ENCODE assay signal across 1 cellular context in genomic region chr17:28726396-28726911, GRCh38.
A peak's percentile ranks its signal among the peaks of the same experiment; 100 is the strongest.
TF ChIP-seq lines count a peak whose summit lies in the region.

No MANE protein-coding gene starts in this region.

TF ChIP-seq in HepG2, 621 proteins besides CTCF, POLR2A, EP300 and RAD21 (continued from another document and continues in another):
- TF ChIP-seq ZNF598 (CRISPR knock-in tag; IDR thresholded peaks at IDR 0.05; ENCODE audit: borderline replicate concordance) = no peak
- 0 out of 2 replicates have a peak, but pooled peaks have one; percentile 12 for TF ChIP-seq ZNF362 (CRISPR knock-in tag; IDR thresholded peaks at IDR 0.05; ENCODE audit: borderline replicate concordance)
- TF ChIP-seq ZNF749 (CRISPR knock-in tag; IDR thresholded peaks at IDR 0.05; ENCODE audit: borderline replicate concordance) = no peak
- TF ChIP-seq HES4 (CRISPR knock-in tag; IDR thresholded peaks at IDR 0.05; ENCODE audit: borderline replicate concordance) = no peak
- no peak for TF ChIP-seq NCOR1 (IDR thresholded peaks at IDR 0.05; ENCODE audit: borderline replicate concordance, low read length)
- 0 out of 2 replicates have a peak, but pooled peaks have one; percentile 7 for TF ChIP-seq ARID4A (CRISPR knock-in tag; IDR thresholded peaks at IDR 0.05; ENCODE audit: borderline replicate concordance)
- no peak for TF ChIP-seq IKZF5 (CRISPR knock-in tag; IDR thresholded peaks at IDR 0.05)
- TF ChIP-seq CC2D1A (CRISPR knock-in tag; IDR thresholded peaks at IDR 0.05) = no peak
- no peak for TF ChIP-seq ZSCAN25 (CRISPR knock-in tag; IDR thresholded peaks at IDR 0.05)
- 0 out of 2 replicates have a peak, but pooled peaks have one; percentile 25 for TF ChIP-seq CHCHD3 (CRISPR knock-in tag; IDR thresholded peaks at IDR 0.05)
- 0 out of 2 replicates have a peak, but pooled peaks have one; percentile 21 for TF ChIP-seq NR2C2 (CRISPR knock-in tag; IDR thresholded peaks at IDR 0.05; ENCODE audit: borderline replicate concordance)
- TF ChIP-seq SP1 (IDR thresholded peaks at IDR 0.05) = no peak
- 0 out of 2 replicates have a peak, but pooled peaks have one; percentile 4 for TF ChIP-seq SP1 (CRISPR knock-in tag; IDR thresholded peaks at IDR 0.05)
- no peak for TF ChIP-seq ZNF788 (CRISPR knock-in tag; IDR thresholded peaks at IDR 0.05; ENCODE audit: borderline replicate concordance)
- no peak for TF ChIP-seq MTA3 (CRISPR knock-in tag; IDR thresholded peaks at IDR 0.05)
- no peak for TF ChIP-seq HNF4G (IDR thresholded peaks at IDR 0.05; ENCODE audit: borderline replicate concordance, low read depth, low read length)
- no peak for TF ChIP-seq HNF4G (CRISPR knock-in tag; IDR thresholded peaks at IDR 0.05; ENCODE audit: borderline replicate concordance, low read depth)
- TF ChIP-seq ZNF160 (CRISPR knock-in tag; IDR thresholded peaks at IDR 0.05) = no peak
- 0 out of 2 replicates have a peak, but pooled peaks have one; percentile 54 for TF ChIP-seq ZNF709 (CRISPR knock-in tag; IDR thresholded peaks at IDR 0.05)
- TF ChIP-seq ZBTB38 (CRISPR knock-in tag; IDR thresholded peaks at IDR 0.05) = no peak
- TF ChIP-seq TGIF2 (CRISPR knock-in tag; IDR thresholded peaks at IDR 0.05) = no peak
- TF ChIP-seq CREBL2 (CRISPR knock-in tag; IDR thresholded peaks at IDR 0.05; ENCODE audit: borderline replicate concordance) = no peak
- no peak for TF ChIP-seq ZNF766 (CRISPR knock-in tag; IDR thresholded peaks at IDR 0.05; ENCODE audit: borderline replicate concordance)
- TF ChIP-seq ZBTB44 (CRISPR knock-in tag; IDR thresholded peaks at IDR 0.05) = no peak
- TF ChIP-seq DR1 (CRISPR knock-in tag; IDR thresholded peaks at IDR 0.05) = 0 out of 2 replicates have a peak, but pooled peaks have one; percentile 6
- TF ChIP-seq GFI1 (CRISPR knock-in tag; IDR thresholded peaks at IDR 0.05; ENCODE audit: borderline replicate concordance) = no peak
- peak; percentile 86 for TF ChIP-seq CHD2 (IDR thresholded peaks at IDR 0.05; ENCODE audit: low read depth, low read length)
- no peak for TF ChIP-seq FLYWCH1 (CRISPR knock-in tag; IDR thresholded peaks at IDR 0.05)
- no peak for TF ChIP-seq KIAA2018 (CRISPR knock-in tag; IDR thresholded peaks at IDR 0.05; ENCODE audit: borderline replicate concordance)
- 0 out of 2 replicates have a peak, but pooled peaks have one; percentile 15 for TF ChIP-seq IRF1 (CRISPR knock-in tag; IDR thresholded peaks at IDR 0.05; ENCODE audit: low read depth)
- TF ChIP-seq ZNF670 (CRISPR knock-in tag; IDR thresholded peaks at IDR 0.05; ENCODE audit: borderline replicate concordance) = peak; percentile 20; the same call in 1 of the 2 replicates
- no peak for TF ChIP-seq POLR2G (IDR thresholded peaks at IDR 0.05; ENCODE audit: low read depth, low read length)
- TF ChIP-seq ZNF567 (CRISPR knock-in tag; IDR thresholded peaks at IDR 0.05; ENCODE audit: borderline replicate concordance) = 0 out of 2 replicates have a peak, but pooled peaks have one; percentile 5
- TF ChIP-seq TOPORS (CRISPR knock-in tag; IDR thresholded peaks at IDR 0.05) = no peak
- TF ChIP-seq ZNF253 (CRISPR knock-in tag; IDR thresholded peaks at IDR 0.05; ENCODE audit: borderline replicate concordance) = peak; percentile 35; the same call in 1 of the 2 replicates
- no peak for TF ChIP-seq ZNF674 (CRISPR knock-in tag; IDR thresholded peaks at IDR 0.05; ENCODE audit: low read depth)
- TF ChIP-seq ZNF777 (CRISPR knock-in tag; IDR thresholded peaks at IDR 0.05) = no peak
- no peak for TF ChIP-seq ZZZ3 (CRISPR knock-in tag; IDR thresholded peaks at IDR 0.05; ENCODE audit: borderline replicate concordance)
- no peak for TF ChIP-seq ZNF264 (CRISPR knock-in tag; IDR thresholded peaks at IDR 0.05)
- TF ChIP-seq ZNF432 (CRISPR knock-in tag; IDR thresholded peaks at IDR 0.05; ENCODE audit: borderline replicate concordance) = no peak
- TF ChIP-seq E2F1 (CRISPR knock-in tag; IDR thresholded peaks at IDR 0.05) = no peak; the same call in 1 of the 2 replicates
- TF ChIP-seq NR3C1 (CRISPR knock-in tag; IDR thresholded peaks at IDR 0.05) = no peak
- TF ChIP-seq ZBTB20 (CRISPR knock-in tag; IDR thresholded peaks at IDR 0.05; ENCODE audit: borderline replicate concordance, low read depth) = peak; percentile 22; the same call in 1 of the 2 replicates
- TF ChIP-seq ZNF414 (CRISPR knock-in tag; IDR thresholded peaks at IDR 0.05) = 0 out of 2 replicates have a peak, but pooled peaks have one; percentile 13
- TF ChIP-seq KLF11 (CRISPR knock-in tag; IDR thresholded peaks at IDR 0.05) = no peak
